ENCODE assay signal across 23 cellular contexts in genomic region chr1:214662386-214662785, GRCh38. TPM values are rescaled to one million over a fixed set of nuclear protein-coding genes. Genes with fewer than 3 reads are reported as not detected.
DNase-seq lines count a peak whose midpoint lies in the region; ATAC-seq and TF ChIP-seq lines count a peak whose summit lies in the region.
"Had no signal": no experiment of that assay in that cellular context is flagged by ENCODE, and none has a peak within 500 bp of the region (broad histone marks: within the 10 kb centered on the region; RNA-seq: fewer than 3 reads in every experiment).

No MANE protein-coding gene starts in this region.

- peaks cover 9% of the 10 kb centered on the region; the same call in 1 of the 2 replicates for H3K79me2 ChIP-seq in GM23338 (replicated peaks; ENCODE audit: insufficient read depth)

- H3K27me3 Mint-ChIP-seq in GM23338 (ENCODE audit: insufficient read depth, low read depth, poor library complexity) = no peaks in the 10 kb centered on the region
- H3K27me3 Mint-ChIP-seq: CD4-positive, alpha-beta T cell had no signal

- no peak overlapping the region for H3K4me3 Mint-ChIP-seq in GM23338
- H3K4me3 Mint-ChIP-seq: CD4-positive, alpha-beta T cell had no signal

- peaks cover 94% of the 10 kb centered on the region for H3K36me3 Mint-ChIP-seq in GM23338 (ENCODE audit: low read depth)

- H3K4me1 ChIP-seq in GM23338 (ENCODE audit: insufficient read depth) = no peaks in the 10 kb centered on the region
- H3K4me1 ChIP-seq: BLaER1 treated with 17β-estradiol and CSF1 and Interleukin-3, amounts not matched to agents 10 nM and 100 nM had no signal

- no peak overlapping the region for H2AFZ ChIP-seq in GM23338

- H3K36me3 ChIP-seq in GM23338 (ENCODE audit: insufficient read depth) = peaks cover 84% of the 10 kb centered on the region

- ATAC-seq in GM23338 (no peak), sciatic nerve (peak; percentile 83), GM21576 (IDR thresholded peaks at IDR 0.05; ENCODE audit: unreplicated experiment) (no peak)

- H3K4me2 ChIP-seq in GM23338 = no peak overlapping the region
- H3K4me2 ChIP-seq: BLaER1 treated with 17β-estradiol and CSF1 and Interleukin-3, amounts not matched to agents 10 nM and 100 nM had no signal

- H3K9me2 ChIP-seq in GM23338 (ENCODE audit: insufficient read depth) = no peaks in the 10 kb centered on the region

- DNase-seq in AG10803 (ENCODE audit: low read depth) (peak; percentile 67), GM23338 (ENCODE audit: low spot score) (no peak), fibroblast of peridontal ligament (ENCODE audit: extremely low read depth) (peak; percentile 35), sciatic nerve (ENCODE audit: low spot score) (no peak), cerebellar nuclear complex (lab: John Stamatoyannopoulos, UW) (no peak)
- no peak for DNase-seq in activated CD4-positive, alpha-beta T cell treated with anti-CD3 and anti-CD28 coated beads for 1 hour
- DNase-seq: AML-193; CD4-positive, alpha-beta T cell; DMS53; HCEC 1CT; NCI-H1092; NCI-H1436; NCI-H187; NCI-H2081 treated with DMSO at 0.1 percent for 48 hours; NCI-H2171 treated with DMSO at 0.1 percent for 48 hours; NCI-H446; NCI-H524 treated with DMSO at 0.1 percent for 48 hours; NCI-H774; SIG-M5 had no signal

- H4K20me1 ChIP-seq in GM23338 (replicated peaks; ENCODE audit: insufficient read depth) = peaks cover 32% of the 10 kb centered on the region

- H3K27ac Mint-ChIP-seq in GM23338 = no peak overlapping the region; the same call in 1 of the 2 replicates
- H3K27ac Mint-ChIP-seq: CD4-positive, alpha-beta T cell had no signal

- no peaks in the 10 kb centered on the region for H3K4me1 Mint-ChIP-seq in GM23338

- intact Hi-C loops in sciatic nerve (cut with DNase I) = no loop called here

- no peaks in the 10 kb centered on the region for H3K9me3 Mint-ChIP-seq in GM23338
- H3K9me3 Mint-ChIP-seq: CD4-positive, alpha-beta T cell had no signal

- no peaks in the 10 kb centered on the region for H3K27me3 ChIP-seq in GM23338 (ENCODE audit: insufficient read depth)
- H3K27me3 ChIP-seq: BLaER1 treated with 17β-estradiol and CSF1 and Interleukin-3, amounts not matched to agents 10 nM and 100 nM had no signal

- H3K27ac ChIP-seq in GM23338 (ENCODE audit: low read depth) = 0 out of 2 replicates have a peak overlapping the region, but pooled peaks have one; percentile 33
- H3K27ac ChIP-seq: BLaER1 treated with 17β-estradiol and CSF1 and Interleukin-3, amounts not matched to agents 10 nM and 100 nM; HL-60; SK-N-MC had no signal

- TF ChIP-seq CTCF in AG10803 (conservative IDR thresholded peaks at IDR 0.05; ENCODE audit: low read length) (no peak), GM23338 (conservative IDR thresholded peaks at IDR 0.05; ENCODE audit: low read depth in 2 of 2) (no peak)

- no peaks in the 10 kb centered on the region; the same call in 1 of the 2 replicates for H3F3A ChIP-seq in GM23338 (replicated peaks; ENCODE audit: low read depth)

- no peak overlapping the region for H3K4me3 ChIP-seq in AG10803 (ENCODE audit: low read length)
- H3K4me3 ChIP-seq in GM23338 = no peak overlapping the region
- H3K4me3 ChIP-seq: BLaER1 treated with 17β-estradiol and CSF1 and Interleukin-3, amounts not matched to agents 10 nM and 100 nM; SK-N-MC had no signal

TF ChIP-seq in GM23338, 12 proteins besides CTCF, POLR2A, EP300 and RAD21 (continues in another document):
- TF ChIP-seq CREB1 (CRISPR knock-in tag; IDR thresholded peaks at IDR 0.05; ENCODE audit: low read depth) (no peak), ZNF114 (CRISPR knock-in tag; IDR thresholded peaks at IDR 0.05) (no peak), NANOG (IDR thresholded peaks at IDR 0.05; ENCODE audit: borderline replicate concordance) (no peak), ZNF462 (CRISPR knock-in tag; IDR thresholded peaks at IDR 0.05) (no peak), REST (IDR thresholded peaks at IDR 0.05; ENCODE audit: unreplicated experiment) (no peak), ZNF331 (CRISPR knock-in tag; IDR thresholded peaks at IDR 0.05; ENCODE audit: low read depth) (no peak)

RNA-seq across cellular contexts. Expression of gene CENPF, which starts 59.4 kb away (rescaled TPM):
- 123 TPM in 2 replicates for total RNA-seq in GM23338 (2014; rRNA removed; shearing (Covaris generic))
- polyA plus RNA-seq in GM23338 (2016; fragmentation: Nextera tagmentation; extraction: Ambion mirVana) = 301 and 376 TPM in 2 replicates
- total RNA-seq in sciatic nerve = 1.7 TPM

Comparison
In these comparisons a context has a peak if more than half of its experiments do, and no peak if none do; other contexts are left out.
1. DNase-seq: peak in AG10803 (single experiment) and fibroblast of peridontal ligament (single experiment); none in GM23338 (single experiment), sciatic nerve (single experiment), activated CD4-positive, alpha-beta T cell treated with anti-CD3 and anti-CD28 coated beads for 1 hour (single experiment) and cerebellar nuclear complex (0 of 2).
2. RNA of gene CENPF, which starts 59.4 kb away (total RNA-seq): 123 TPM in GM23338; 1.7 TPM in sciatic nerve (single experiment); every median in the first group is over 10 times any median in the second.